11 cellular contexts compared by ENCODE assay signal in the genomic region with DNA sequence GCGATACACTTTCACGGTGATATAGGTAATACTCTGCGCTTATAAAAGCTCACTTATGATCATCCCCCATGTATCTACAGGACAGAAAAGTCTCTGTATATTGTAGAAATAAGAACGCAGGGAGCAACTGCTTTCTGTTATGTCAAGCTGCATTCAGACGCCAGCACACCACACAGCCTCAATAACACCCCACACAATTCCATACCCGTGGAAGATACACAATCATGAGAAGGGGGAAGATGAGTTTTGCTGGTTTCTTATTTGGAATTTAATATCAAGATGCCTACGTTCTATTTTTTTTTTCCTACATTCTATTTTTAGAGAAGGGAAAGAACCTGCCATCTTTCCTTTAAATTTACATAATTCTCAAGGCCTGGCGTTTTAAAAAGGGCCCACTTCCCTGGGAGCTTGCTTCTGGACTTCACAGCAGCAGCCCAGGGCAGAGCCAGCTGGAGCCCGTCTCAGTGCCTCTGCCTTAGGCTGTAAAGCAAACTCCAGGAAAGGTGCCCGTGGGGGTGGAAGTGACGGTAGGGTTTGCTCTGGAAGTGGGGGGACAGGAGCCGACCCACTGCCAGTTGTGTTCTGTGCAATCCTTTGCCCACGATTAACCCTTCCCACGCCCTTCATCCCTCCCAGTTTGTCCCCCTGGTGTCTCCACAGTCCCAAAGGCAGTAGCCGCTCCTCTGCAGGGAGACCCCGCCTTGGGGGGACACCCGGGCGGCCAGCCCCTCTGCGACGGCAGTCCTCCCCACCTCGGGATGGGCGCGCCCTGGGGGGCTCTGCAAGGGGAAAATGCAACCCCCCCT. TPM values are rescaled to one million over a fixed set of nuclear protein-coding genes. Genes with fewer than 3 reads are reported as not detected.
DNase-seq lines count a peak whose midpoint lies in the region; ATAC-seq and TF ChIP-seq lines count a peak whose summit lies in the region.
"Had no signal": no experiment of that assay in that cellular context is flagged by ENCODE, and none has a peak within 500 bp of the region (broad histone marks: within the 10 kb centered on the region; RNA-seq: fewer than 3 reads in every experiment).

No MANE protein-coding gene starts in this region.

- H4K20me1 ChIP-seq in osteoblast (ENCODE audit: insufficient read depth, low read length), result peaks cover 28% of the 10 kb centered on the region

- H3K27me3 ChIP-seq in osteoblast (ENCODE audit: insufficient read depth, low read length), result no peaks in the 10 kb centered on the region

- POLR2A ChIA-PET in RWPE1 (lab: Yijun Ruan, JAX; ENCODE audit: low non-redundant PET), result no interaction called here

- TF ChIP-seq CTCF in AG09309 (IDR thresholded peaks at IDR 0.05; ENCODE audit: control insufficient read depth, insufficient read depth, low read depth, low read length, missing control alignments) (no peak), RWPE1 (conservative IDR thresholded peaks at IDR 0.05; ENCODE audit: low read depth) (no peak), fibroblast of villous mesenchyme (IDR thresholded peaks at IDR 0.05; ENCODE audit: insufficient read depth, low read depth, low read length) (no peak), osteoblast (IDR thresholded peaks at IDR 0.05; ENCODE audit: extremely low read depth, low read depth, low read length) (no peak)

- no peaks in the 10 kb centered on the region for H3K9me3 ChIP-seq in osteoblast (ENCODE audit: low read depth, low read length)

- peaks cover 71% of the 10 kb centered on the region for H3K79me2 ChIP-seq in osteoblast (ENCODE audit: insufficient read depth, low read length)

- no peak for ATAC-seq in GM19463 (IDR thresholded peaks at IDR 0.05; ENCODE audit: unreplicated experiment)
- ATAC-seq in GM18868 (IDR thresholded peaks at IDR 0.05; ENCODE audit: unreplicated experiment), result no peak
- ATAC-seq: T-cell had no signal

- DNase-seq in AG09309 (ENCODE audit: low read depth) (no peak), RWPE1 (ENCODE audit: low spot score) (no peak), fibroblast of villous mesenchyme (ENCODE audit: low read depth) (peak; percentile 74), osteoblast (ENCODE audit: insufficient read length, low spot score, missing footprints) (peak; percentile 83), GM19238 (ENCODE audit: insufficient read length, low spot score) (no peak), dermis blood vessel endothelial cell (no peak)
- DNase-seq: activated gamma-delta T cell treated with Interleukin-2 at 50 U/mL for 16 hours, NCI-H146, T-cell had no signal

- H3K27ac ChIP-seq in RWPE1 (peak overlapping the region; percentile 8), osteoblast (ENCODE audit: low read depth, low read length) (no peak overlapping the region)

- peaks cover 4% of the 10 kb centered on the region for H3K36me3 ChIP-seq in osteoblast (ENCODE audit: insufficient read depth, low read length)

- peak overlapping the region; percentile 55 for H3K4me3 ChIP-seq in AG09309 (ENCODE audit: control insufficient read depth, low read depth, low read length)
- peak overlapping the region; percentile 92 for H3K4me3 ChIP-seq in fibroblast of villous mesenchyme (ENCODE audit: low read depth, low read length)
- H3K4me3 ChIP-seq in osteoblast (ENCODE audit: insufficient read depth, low read length), result peak overlapping the region; percentile 67

- H3K4me2 ChIP-seq in osteoblast (ENCODE audit: insufficient read depth, low read length), result peak overlapping the region; percentile 72

- peaks cover 20% of the 10 kb centered on the region for H3K4me1 ChIP-seq in osteoblast (ENCODE audit: insufficient read depth, low read length)

- no peak overlapping the region for H2AFZ ChIP-seq in osteoblast (ENCODE audit: low read length)

- CTCF ChIA-PET in RWPE1 (lab: Yijun Ruan, JAX), result no interaction called here

RNA-seq across cellular contexts. Expression of gene PTGR3, which starts 5.3 kb away (rescaled TPM):
- total RNA-seq in fibroblast of villous mesenchyme, result 11.6 and 12.1 TPM in 2 replicates
- 8.3 and 10.3 TPM in 2 replicates for total RNA-seq in osteoblast
- total RNA-seq in dermis blood vessel endothelial cell, result 21.1 and 23.0 TPM in 2 replicates

RNA-seq across cellular contexts. Expression of gene TSHZ1, which starts 6.9 kb away (rescaled TPM):
- total RNA-seq in fibroblast of villous mesenchyme, result 11.9 and 13.4 TPM in 2 replicates
- total RNA-seq in osteoblast, result 8.5 and 10.5 TPM in 2 replicates
- total RNA-seq in dermis blood vessel endothelial cell, result 10.0 and 15.0 TPM in 2 replicates

Comparison
In these comparisons a context has a peak if more than half of its experiments do, and no peak if none do; other contexts are left out.
1. DNase-seq: peak in fibroblast of villous mesenchyme (single experiment) and osteoblast (single experiment); none in AG09309 (single experiment), RWPE1 (single experiment), GM19238 (single experiment) and dermis blood vessel endothelial cell (single experiment).
2. Peak in every context shown above with its lines, with median percentiles within 50 percentile points of each other: H3K4me3 ChIP-seq.